Comparison of ENCODE assay signal across 1 cellular context in genomic region chr2:231709981-231710750, GRCh38.
A peak's percentile ranks its signal among the peaks of the same experiment; 100 is the strongest.
TF ChIP-seq lines count a peak whose summit lies in the region.

No MANE protein-coding gene starts in this region.

TF ChIP-seq in WTC11, 78 proteins besides CTCF, POLR2A, EP300 and RAD21 (continued from another document and continues in another):
- no peak for TF ChIP-seq ATF6 (CRISPR knock-in tag; IDR thresholded peaks at IDR 0.05)
- TF ChIP-seq ERG (CRISPR knock-in tag; IDR thresholded peaks at IDR 0.05) = no peak; the same call in none of the 2 replicates
- TF ChIP-seq USF1 (CRISPR knock-in tag; IDR thresholded peaks at IDR 0.05) = no peak
- no peak for TF ChIP-seq ATF3 (CRISPR knock-in tag; conservative IDR thresholded peaks at IDR 0.05)
- TF ChIP-seq NR1H2 (CRISPR knock-in tag; IDR thresholded peaks at IDR 0.05) = no peak
- TF ChIP-seq ZNF121 (CRISPR knock-in tag; IDR thresholded peaks at IDR 0.05) = no peak
- no peak for TF ChIP-seq ZNF416 (CRISPR knock-in tag; IDR thresholded peaks at IDR 0.05)
- TF ChIP-seq, protein P1, sequence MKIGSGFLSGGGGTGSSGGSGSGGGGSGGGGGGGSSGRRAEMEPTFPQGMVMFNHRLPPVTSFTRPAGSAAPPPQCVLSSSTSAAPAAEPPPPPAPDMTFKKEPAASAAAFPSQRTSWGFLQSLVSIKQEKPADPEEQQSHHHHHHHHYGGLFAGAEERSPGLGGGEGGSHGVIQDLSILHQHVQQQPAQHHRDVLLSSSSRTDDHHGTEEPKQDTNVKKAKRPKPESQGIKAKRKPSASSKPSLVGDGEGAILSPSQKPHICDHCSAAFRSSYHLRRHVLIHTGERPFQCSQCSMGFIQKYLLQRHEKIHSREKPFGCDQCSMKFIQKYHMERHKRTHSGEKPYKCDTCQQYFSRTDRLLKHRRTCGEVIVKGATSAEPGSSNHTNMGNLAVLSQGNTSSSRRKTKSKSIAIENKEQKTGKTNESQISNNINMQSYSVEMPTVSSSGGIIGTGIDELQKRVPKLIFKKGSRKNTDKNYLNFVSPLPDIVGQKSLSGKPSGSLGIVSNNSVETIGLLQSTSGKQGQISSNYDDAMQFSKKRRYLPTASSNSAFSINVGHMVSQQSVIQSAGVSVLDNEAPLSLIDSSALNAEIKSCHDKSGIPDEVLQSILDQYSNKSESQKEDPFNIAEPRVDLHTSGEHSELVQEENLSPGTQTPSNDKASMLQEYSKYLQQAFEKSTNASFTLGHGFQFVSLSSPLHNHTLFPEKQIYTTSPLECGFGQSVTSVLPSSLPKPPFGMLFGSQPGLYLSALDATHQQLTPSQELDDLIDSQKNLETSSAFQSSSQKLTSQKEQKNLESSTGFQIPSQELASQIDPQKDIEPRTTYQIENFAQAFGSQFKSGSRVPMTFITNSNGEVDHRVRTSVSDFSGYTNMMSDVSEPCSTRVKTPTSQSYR (CRISPR knock-in tag; IDR thresholded peaks at IDR 0.05) = no peak
- no peak for TF ChIP-seq JAZF1 (CRISPR knock-in tag; IDR thresholded peaks at IDR 0.05)
- no peak for TF ChIP-seq NFATC4 (CRISPR knock-in tag; IDR thresholded peaks at IDR 0.05)
- TF ChIP-seq ZNF671 (CRISPR knock-in tag; IDR thresholded peaks at IDR 0.05) = peak; percentile 63; the same call in 1 of the 2 replicates
- TF ChIP-seq, protein P2, sequence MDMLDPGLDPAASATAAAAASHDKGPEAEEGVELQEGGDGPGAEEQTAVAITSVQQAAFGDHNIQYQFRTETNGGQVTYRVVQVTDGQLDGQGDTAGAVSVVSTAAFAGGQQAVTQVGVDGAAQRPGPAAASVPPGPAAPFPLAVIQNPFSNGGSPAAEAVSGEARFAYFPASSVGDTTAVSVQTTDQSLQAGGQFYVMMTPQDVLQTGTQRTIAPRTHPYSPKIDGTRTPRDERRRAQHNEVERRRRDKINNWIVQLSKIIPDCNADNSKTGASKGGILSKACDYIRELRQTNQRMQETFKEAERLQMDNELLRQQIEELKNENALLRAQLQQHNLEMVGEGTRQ (CRISPR knock-in tag; IDR thresholded peaks at IDR 0.05) = peak; percentile 68
- TF ChIP-seq MYBL2 (CRISPR knock-in tag; IDR thresholded peaks at IDR 0.05) = peak; percentile 30; the same call in 1 of the 2 replicates
- TF ChIP-seq, protein P3, sequence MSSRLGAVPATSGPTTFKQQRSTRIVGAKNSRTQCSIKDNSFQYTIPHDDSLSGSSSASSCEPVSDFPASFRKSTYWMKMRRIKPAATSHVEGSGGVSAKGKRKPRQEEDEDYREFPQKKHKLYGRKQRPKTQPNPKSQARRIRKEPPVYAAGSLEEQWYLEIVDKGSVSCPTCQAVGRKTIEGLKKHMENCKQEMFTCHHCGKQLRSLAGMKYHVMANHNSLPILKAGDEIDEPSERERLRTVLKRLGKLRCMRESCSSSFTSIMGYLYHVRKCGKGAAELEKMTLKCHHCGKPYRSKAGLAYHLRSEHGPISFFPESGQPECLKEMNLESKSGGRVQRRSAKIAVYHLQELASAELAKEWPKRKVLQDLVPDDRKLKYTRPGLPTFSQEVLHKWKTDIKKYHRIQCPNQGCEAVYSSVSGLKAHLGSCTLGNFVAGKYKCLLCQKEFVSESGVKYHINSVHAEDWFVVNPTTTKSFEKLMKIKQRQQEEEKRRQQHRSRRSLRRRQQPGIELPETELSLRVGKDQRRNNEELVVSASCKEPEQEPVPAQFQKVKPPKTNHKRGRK (CRISPR knock-in tag; IDR thresholded peaks at IDR 0.05; ENCODE audit: borderline replicate concordance) = no peak
- TF ChIP-seq ZNF423 (CRISPR knock-in tag; IDR thresholded peaks at IDR 0.05) = no peak
- TF ChIP-seq TP53 (CRISPR knock-in tag; IDR thresholded peaks at IDR 0.05) = peak; percentile 87
- TF ChIP-seq ZNF396 (CRISPR knock-in tag; IDR thresholded peaks at IDR 0.05; ENCODE audit: borderline replicate concordance) = no peak
- TF ChIP-seq E2F5 (CRISPR knock-in tag; IDR thresholded peaks at IDR 0.05) = no peak; the same call in 1 of the 2 replicates
- no peak for TF ChIP-seq CBFB (CRISPR knock-in tag; IDR thresholded peaks at IDR 0.05; ENCODE audit: low read depth)
- TF ChIP-seq NFE2L1 (CRISPR knock-in tag; IDR thresholded peaks at IDR 0.05) = no peak
- TF ChIP-seq RORB (CRISPR knock-in tag; IDR thresholded peaks at IDR 0.05) = no peak
- peak; percentile 81; the same call in 1 of the 2 replicates for TF ChIP-seq KAT7 (CRISPR knock-in tag; IDR thresholded peaks at IDR 0.05; ENCODE audit: borderline replicate concordance)
- TF ChIP-seq, protein P4, sequence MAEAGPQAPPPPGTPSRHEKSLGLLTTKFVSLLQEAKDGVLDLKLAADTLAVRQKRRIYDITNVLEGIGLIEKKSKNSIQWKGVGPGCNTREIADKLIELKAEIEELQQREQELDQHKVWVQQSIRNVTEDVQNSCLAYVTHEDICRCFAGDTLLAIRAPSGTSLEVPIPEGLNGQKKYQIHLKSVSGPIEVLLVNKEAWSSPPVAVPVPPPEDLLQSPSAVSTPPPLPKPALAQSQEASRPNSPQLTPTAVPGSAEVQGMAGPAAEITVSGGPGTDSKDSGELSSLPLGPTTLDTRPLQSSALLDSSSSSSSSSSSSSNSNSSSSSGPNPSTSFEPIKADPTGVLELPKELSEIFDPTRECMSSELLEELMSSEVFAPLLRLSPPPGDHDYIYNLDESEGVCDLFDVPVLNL (CRISPR knock-in tag; IDR thresholded peaks at IDR 0.05; ENCODE audit: borderline replicate concordance, low read depth) = no peak
- TF ChIP-seq OVOL2 (CRISPR knock-in tag; IDR thresholded peaks at IDR 0.05; ENCODE audit: borderline replicate concordance) = no peak
- no peak; the same call in 1 of the 2 replicates for TF ChIP-seq SMAD3 (CRISPR knock-in tag; IDR thresholded peaks at IDR 0.05; ENCODE audit: borderline replicate concordance)
- no peak for TF ChIP-seq ZNF317 (CRISPR knock-in tag; IDR thresholded peaks at IDR 0.05; ENCODE audit: borderline replicate concordance, low read depth)
- TF ChIP-seq ZNF138 (CRISPR knock-in tag; conservative IDR thresholded peaks at IDR 0.05) = 0 out of 2 replicates have a peak, but pooled peaks have one; percentile 18
- TF ChIP-seq, protein P5, sequence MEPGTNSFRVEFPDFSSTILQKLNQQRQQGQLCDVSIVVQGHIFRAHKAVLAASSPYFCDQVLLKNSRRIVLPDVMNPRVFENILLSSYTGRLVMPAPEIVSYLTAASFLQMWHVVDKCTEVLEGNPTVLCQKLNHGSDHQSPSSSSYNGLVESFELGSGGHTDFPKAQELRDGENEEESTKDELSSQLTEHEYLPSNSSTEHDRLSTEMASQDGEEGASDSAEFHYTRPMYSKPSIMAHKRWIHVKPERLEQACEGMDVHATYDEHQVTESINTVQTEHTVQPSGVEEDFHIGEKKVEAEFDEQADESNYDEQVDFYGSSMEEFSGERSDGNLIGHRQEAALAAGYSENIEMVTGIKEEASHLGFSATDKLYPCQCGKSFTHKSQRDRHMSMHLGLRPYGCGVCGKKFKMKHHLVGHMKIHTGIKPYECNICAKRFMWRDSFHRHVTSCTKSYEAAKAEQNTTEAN (CRISPR knock-in tag; IDR thresholded peaks at IDR 0.05) = no peak
- no peak for TF ChIP-seq ZNF263 (CRISPR knock-in tag; IDR thresholded peaks at IDR 0.05; ENCODE audit: low read depth)
- TF ChIP-seq ATF2 (CRISPR knock-in tag; IDR thresholded peaks at IDR 0.05; ENCODE audit: borderline replicate concordance, low read depth) = peak; percentile 39; the same call in 1 of the 2 replicates
- 0 out of 2 replicates have a peak, but pooled peaks have one; percentile 54 for TF ChIP-seq SMAD4 (CRISPR knock-in tag; IDR thresholded peaks at IDR 0.05)
- no peak for TF ChIP-seq PRDM15 (CRISPR knock-in tag; IDR thresholded peaks at IDR 0.05)
- TF ChIP-seq GTF2I (CRISPR knock-in tag; conservative IDR thresholded peaks at IDR 0.05) = no peak
- TF ChIP-seq NR3C1 (CRISPR knock-in tag; conservative IDR thresholded peaks at IDR 0.05; ENCODE audit: low read depth) = peak; percentile 73; the same call in 1 of the 2 replicates
- no peak for TF ChIP-seq FOXJ3 (CRISPR knock-in tag; IDR thresholded peaks at IDR 0.05; ENCODE audit: borderline replicate concordance)
- no peak for TF ChIP-seq STAT6 (CRISPR knock-in tag; conservative IDR thresholded peaks at IDR 0.05; ENCODE audit: low read depth)
